Comparison of ENCODE assay signal across 16 cellular contexts in genomic region chr19:15412832-15413231, GRCh38. TPM values are rescaled to one million over a fixed set of nuclear protein-coding genes. Genes with fewer than 3 reads are reported as not detected.
DNase-seq lines count a peak whose midpoint lies in the region; ATAC-seq, FAIRE-seq and TF ChIP-seq lines count a peak whose summit lies in the region.
"Had no signal": no experiment of that assay in that cellular context is flagged by ENCODE, and none has a peak within 500 bp of the region (broad histone marks: within the 10 kb centered on the region; RNA-seq: fewer than 3 reads in every experiment).

No MANE protein-coding gene starts in this region.

- peak overlapping the region; percentile 82 for H3K27ac Mint-ChIP-seq in WTC11
- peak overlapping the region; percentile 68 for H3K27ac Mint-ChIP-seq in mesothelial cell of epicardium
- H3K27ac Mint-ChIP-seq in type B pancreatic cell: peak overlapping the region; percentile 89
- H3K27ac Mint-ChIP-seq: activated B cell treated with CpG ODN at 0.5 μM for 24 hours had no signal

- ATAC-seq in HepG2 (no peak), right lobe of liver (no peak), WTC11 (no peak)
- ATAC-seq: stimulated activated naive CD8-positive, alpha-beta T cell treated with anti-CD3 and anti-CD28 coated beads, Interleukin-15, amount 100 ng/mL, for 72 hours had no signal

- peaks cover 90% of the 10 kb centered on the region for H3K79me2 ChIP-seq in HepG2 (ENCODE audit: insufficient read depth, low read length)

- no TSS peak for BruUV-seq in HepG2 (replicated peaks; lab: Mats Ljungman, UMichigan)

- H3K4me3 Mint-ChIP-seq in WTC11 (no peak overlapping the region), mesothelial cell of epicardium (no peak overlapping the region), type B pancreatic cell (peak overlapping the region; percentile 31)
- H3K4me3 Mint-ChIP-seq: activated B cell treated with CpG ODN at 0.5 μM for 24 hours; stimulated activated naive CD8-positive, alpha-beta T cell treated with anti-CD3 and anti-CD28 coated beads, Interleukin-15, amount 100 ng/mL, for 72 hours had no signal

- H3K9me3 ChIP-seq in HepG2 (ENCODE audit: low read length) (no peaks in the 10 kb centered on the region), right lobe of liver (no peaks in the 10 kb centered on the region)
- H3K9me3 ChIP-seq: BE2C, SK-N-SH had no signal

- H3K9ac ChIP-seq in HepG2 (ENCODE audit: insufficient read depth, low read depth, low read length): peak overlapping the region; percentile 18; the same call in 1 of the 2 replicates
- H3K9ac ChIP-seq: SK-N-SH had no signal

- H3K36me3 ChIP-seq in HepG2 (replicated peaks in 1 of 2; ENCODE audit: control insufficient read depth in 1 of 2, insufficient read depth in 2 of 2, low read length in 2 of 2) (peaks cover 8 to 20% of the 10 kb centered on the region in 2 experiments), right lobe of liver (peaks cover 0 to 19% (median 1%) of the 10 kb centered on the region in 4 donors)

- TF ChIP-seq RAD21 in HepG2 (CRISPR knock-in tag; IDR thresholded peaks at IDR 0.05): no peak

- intact Hi-C loops in HepG2 (cut with micrococcal nuclease; ENCODE audit: unreplicated experiment) (loop anchor here (5.0 kb wide), 1 partner anchor 36 kb away; the partner anchor contains the start of gene AKAP8), right lobe of liver (cut with DNase I) (no loop called here)

- DNase-seq in HepG2 (ENCODE audit: low spot score) (no peak), right lobe of liver (no peak), WTC11 (ENCODE audit: low spot score) (no peak), mesothelial cell of epicardium (ENCODE audit: low spot score in 2 of 2, unreplicated experiment in 2 of 2) (no peak), type B pancreatic cell (ENCODE audit: extremely low spot score, unreplicated experiment) (no peak), Kasumi-1 (lab: John Stamatoyannopoulos, UW) (no peak)
- no peak for DNase-seq in stimulated activated CD4-positive, alpha-beta T cell treated with anti-CD3 and anti-CD28 coated beads, Interleukin-1b, Interleukin-23, amount 100 ng/mL, for 48 hours
- DNase-seq in activated CD4-positive, alpha-beta T cell treated with anti-CD3 and anti-CD28 coated beads for 48 hours: no peak
- DNase-seq: activated B cell treated with CpG ODN at 0.5 μM for 24 hours; activated T-cell treated with anti-CD3 and anti-CD28 coated beads, Interleukin-2, amount 50 U/mL, for 1 hour; BE2C; HCEC 1CT; SK-N-SH; stimulated activated naive CD8-positive, alpha-beta T cell treated with anti-CD3 and anti-CD28 coated beads, Interleukin-15, amount 100 ng/mL, for 72 hours had no signal

- WGBS in HepG2 (ENCODE audit: low lambda C conversion rate): 77% methylated on average over 4 of the region's 4 CpGs
- 81% methylated on average over 4 of the region's 4 CpGs for WGBS in right lobe of liver (ENCODE audit: insufficient coverage, low coverage, low lambda C conversion rate, missing lambda C conversion rate)

- H3K27me3 Mint-ChIP-seq in WTC11 (ENCODE audit: low read depth) (no peaks in the 10 kb centered on the region), mesothelial cell of epicardium (ENCODE audit: low read depth) (no peaks in the 10 kb centered on the region), type B pancreatic cell (no peaks in the 10 kb centered on the region)
- H3K27me3 Mint-ChIP-seq: activated B cell treated with CpG ODN at 0.5 μM for 24 hours; stimulated activated naive CD8-positive, alpha-beta T cell treated with anti-CD3 and anti-CD28 coated beads, Interleukin-15, amount 100 ng/mL, for 72 hours had no signal

- H3K4me1 ChIP-seq in HepG2 (ENCODE audit: insufficient read depth, low read length): peaks cover 73% of the 10 kb centered on the region
- peaks cover 0 to 68% (median 16%) of the 10 kb centered on the region in 4 donors for H3K4me1 ChIP-seq in right lobe of liver
- H3K4me1 ChIP-seq: BE2C had no signal

- H3K4me1 Mint-ChIP-seq in WTC11: peaks cover 11% of the 10 kb centered on the region
- H3K4me1 Mint-ChIP-seq in mesothelial cell of epicardium: peaks cover 27% of the 10 kb centered on the region
- H3K4me1 Mint-ChIP-seq in type B pancreatic cell (ENCODE audit: unreplicated experiment): peaks cover 25% of the 10 kb centered on the region

- H3K36me3 Mint-ChIP-seq in WTC11 (peaks cover 27% of the 10 kb centered on the region), mesothelial cell of epicardium (peaks cover 12% of the 10 kb centered on the region), type B pancreatic cell (peaks cover 19% of the 10 kb centered on the region)

- no peak for TF ChIP-seq EP300 in HepG2 (IDR thresholded peaks at IDR 0.05; ENCODE audit: low read depth in 2 of 2, low read length in 2 of 2)
- no peak for TF ChIP-seq EP300 in HepG2 (CRISPR knock-in tag; IDR thresholded peaks at IDR 0.05; ENCODE audit: borderline replicate concordance)

- H2AFZ ChIP-seq in HepG2 (ENCODE audit: low read length): no peak overlapping the region

- FAIRE-seq in HepG2 (lab: Jason Lieb, UNC): no peak
- FAIRE-seq: endometrium, G401.6 had no signal

- H4K20me1 ChIP-seq in HepG2 (ENCODE audit: insufficient read depth, low read length): peaks cover 43% of the 10 kb centered on the region

- no peak for TF ChIP-seq POLR2A in HepG2 (IDR thresholded peaks at IDR 0.05; ENCODE audit: insufficient read depth in 1 of 2, low read depth in 2 of 2, low read length in 2 of 2)
- TF ChIP-seq POLR2A in right lobe of liver (IDR thresholded peaks at IDR 0.05): no peak

- in situ Hi-C loops in HepG2 (cut with HindIII; ENCODE audit: extremely low pct_ligation_motif_present, low pct_unique_long_range_greater_than_20kb): no loop called here

- H3K9me3 Mint-ChIP-seq in WTC11 (0 out of 2 replicates have a peak, but pooled peaks cover 5% of the 10 kb centered on the region), mesothelial cell of epicardium (no peaks in the 10 kb centered on the region), type B pancreatic cell (no peaks in the 10 kb centered on the region)
- H3K9me3 Mint-ChIP-seq: activated B cell treated with CpG ODN at 0.5 μM for 24 hours; stimulated activated naive CD8-positive, alpha-beta T cell treated with anti-CD3 and anti-CD28 coated beads, Interleukin-15, amount 100 ng/mL, for 72 hours had no signal

- CTCF ChIA-PET in HepG2 (lab: Yijun Ruan, JAX; ENCODE audit: low intra/inter-chr PET ratio, low total read pairs) (no interaction called here), WTC11 (lab: Charles Lee) (no interaction called here)

- POLR2A ChIA-PET in HepG2 (lab: Yijun Ruan, JAX) (interaction anchor here (0.6 to 1.9 kb wide), 2 partner anchors 34 to 1331 kb away, joined by 3 to 10 read pairs; partner anchors contain the start of gene AKAP8), WTC11 (lab: Charles Lee) (no interaction called here)

- H3K27ac ChIP-seq in HepG2 (ENCODE audit: extremely low read length, insufficient read depth, low read length): peak overlapping the region; percentile 32
- no peak overlapping the region for H3K27ac ChIP-seq in right lobe of liver

- H3K27me3 ChIP-seq in HepG2 (ENCODE audit: control insufficient read depth in 1 of 2, insufficient read depth in 2 of 2, low read length in 2 of 2): no peaks in the 10 kb centered on the region; a peak in 2 of 5 replicates
- no peaks in the 10 kb centered on the region for H3K27me3 ChIP-seq in right lobe of liver
- H3K27me3 ChIP-seq: BE2C had no signal

- H3K4me2 ChIP-seq in HepG2 (ENCODE audit: low read depth, low read length): peak overlapping the region; percentile 25; the same call in 1 of the 2 replicates
- H3K4me2 ChIP-seq: SK-N-SH had no signal

- TF ChIP-seq CTCF in HepG2 (CRISPR knock-in tag; IDR thresholded peaks at IDR 0.05) (no peak), right lobe of liver (IDR thresholded peaks at IDR 0.05) (no peak), WTC11 (IDR thresholded peaks at IDR 0.05) (no peak), mesothelial cell of epicardium (IDR thresholded peaks at IDR 0.05; ENCODE audit: unreplicated experiment) (no peak), type B pancreatic cell (conservative IDR thresholded peaks at IDR 0.05) (no peak)

- no peak overlapping the region for H3K4me3 ChIP-seq in HepG2 (replicated peaks in 1 of 3; ENCODE audit: insufficient read depth in 1 of 3, low read depth in 2 of 3, low read length in 3 of 3)
- no peak overlapping the region for H3K4me3 ChIP-seq in right lobe of liver

RNA-seq across cellular contexts. Expression of gene AKAP8L, which starts 6.0 kb away (rescaled TPM):
- total RNA-seq in HepG2 (2016; rRNA removed; fragmentation: Illumina TruSeq; extraction: Trizol) (27.3 and 48.2 TPM in 2 replicates), right lobe of liver (10 to 100 TPM; 27.4 to 69.4 (median 49.6) TPM), WTC11 (2021) (184 to 231 TPM (median 184 TPM) in 3 replicates), mesothelial cell of epicardium (239 to 262 TPM (median 254 TPM) in 3 replicates), type B pancreatic cell (ENCODE audit: low replicate concordance) (104 and 166 TPM in 2 replicates)
- total RNA-seq in HepG2 (2016; cell fraction: cytosol; rRNA removed; fragmentation: Illumina TruSeq; extraction: Trizol; ENCODE audit: low read depth): 42.8 and 43.6 TPM in 2 replicates
- total RNA-seq in HepG2 (2016; cell fraction: insoluble cytoplasmic fraction; rRNA removed; fragmentation: Illumina TruSeq; extraction: Trizol): 28.1 and 49.6 TPM in 2 replicates
- 19.3 and 21.1 TPM in 2 replicates for total RNA-seq in HepG2 (2016; cell fraction: membrane; rRNA removed; fragmentation: Illumina TruSeq; extraction: Trizol)
- total RNA-seq in HepG2 (2016; cell fraction: nucleus; rRNA removed; fragmentation: Illumina TruSeq; extraction: Trizol): 58.1 and 60.2 TPM in 2 replicates
- polyA plus RNA-seq in HepG2 (2011; rRNA removed): 49.6 and 63.4 TPM in 2 replicates
- polyA plus RNA-seq in HepG2 (2011; cell fraction: cytosol; rRNA removed): 25.4 and 26.0 TPM in 2 replicates
- polyA plus RNA-seq in HepG2 (2011; cell fraction: nucleus; rRNA removed): 267 and 311 TPM in 2 replicates
- 54.1 and 55.4 TPM in 2 replicates for polyA plus RNA-seq in HepG2 (2012)
- 3.5 and 4.1 TPM in 2 replicates for polyA plus RNA-seq in HepG2 (2016; cell fraction: cytosol; fragmentation: Illumina TruSeq; extraction: Trizol; ENCODE audit: low read depth)
- 25.4 and 30.1 TPM in 2 replicates for polyA plus RNA-seq in HepG2 (2016; cell fraction: insoluble cytoplasmic fraction; fragmentation: Illumina TruSeq; extraction: Trizol; ENCODE audit: low read depth)
- 5.6 and 6.0 TPM in 2 replicates for polyA plus RNA-seq in HepG2 (2016; cell fraction: membrane; fragmentation: Illumina TruSeq; extraction: Trizol; ENCODE audit: low read depth)
- 142 and 146 TPM in 2 replicates for polyA plus RNA-seq in HepG2 (2016; cell fraction: nucleus; fragmentation: Illumina TruSeq; extraction: Trizol; ENCODE audit: insufficient read depth, low read depth)
- 57.8 and 104 TPM in 2 replicates for polyA minus RNA-seq in HepG2 (2011; rRNA and poly(A)+ RNA removed; ENCODE audit: low replicate concordance)
- 22.7 and 31.4 TPM in 2 replicates for polyA minus RNA-seq in HepG2 (2011; cell fraction: cytosol; rRNA and poly(A)+ RNA removed)
- polyA minus RNA-seq in HepG2 (2011; cell fraction: nucleus; rRNA and poly(A)+ RNA removed): 67.1 and 87.6 TPM in 2 replicates

RNA-seq across cellular contexts. Expression of gene AKAP8, which starts 33.2 kb away (rescaled TPM):
- total RNA-seq in HepG2 (2016; rRNA removed; fragmentation: Illumina TruSeq; extraction: Trizol) (21.2 and 22.1 TPM in 2 replicates), right lobe of liver (10 to 100 TPM in 5 of 6 experiments, 1 to 10 TPM in 1; 10.0 to 20.2 (median 13.3) TPM), WTC11 (2021) (49.1 to 65.9 TPM (median 51.3 TPM) in 3 replicates), mesothelial cell of epicardium (42.6 to 47.2 TPM (median 43.5 TPM) in 3 replicates), type B pancreatic cell (ENCODE audit: low replicate concordance) (34.8 and 37.0 TPM in 2 replicates)
- 3.7 and 3.8 TPM in 2 replicates for total RNA-seq in HepG2 (2016; cell fraction: cytosol; rRNA removed; fragmentation: Illumina TruSeq; extraction: Trizol; ENCODE audit: low read depth)
- 20.2 and 21.5 TPM in 2 replicates for total RNA-seq in HepG2 (2016; cell fraction: insoluble cytoplasmic fraction; rRNA removed; fragmentation: Illumina TruSeq; extraction: Trizol)
- total RNA-seq in HepG2 (2016; cell fraction: membrane; rRNA removed; fragmentation: Illumina TruSeq; extraction: Trizol): 9.1 and 9.4 TPM in 2 replicates
- 17.0 and 19.9 TPM in 2 replicates for total RNA-seq in HepG2 (2016; cell fraction: nucleus; rRNA removed; fragmentation: Illumina TruSeq; extraction: Trizol)
- 15.2 and 15.9 TPM in 2 replicates for polyA plus RNA-seq in HepG2 (2011; rRNA removed)
- polyA plus RNA-seq in HepG2 (2011; cell fraction: cytosol; rRNA removed): 9.5 and 11.1 TPM in 2 replicates
- polyA plus RNA-seq in HepG2 (2011; cell fraction: nucleus; rRNA removed): 35.3 and 39.7 TPM in 2 replicates
- 11.5 and 13.0 TPM in 2 replicates for polyA plus RNA-seq in HepG2 (2012)
- 1.6 TPM in 2 replicates for polyA plus RNA-seq in HepG2 (2016; cell fraction: cytosol; fragmentation: Illumina TruSeq; extraction: Trizol; ENCODE audit: low read depth)
- polyA plus RNA-seq in HepG2 (2016; cell fraction: insoluble cytoplasmic fraction; fragmentation: Illumina TruSeq; extraction: Trizol; ENCODE audit: low read depth): 17.4 and 18.4 TPM in 2 replicates
- 3.7 and 4.6 TPM in 2 replicates for polyA plus RNA-seq in HepG2 (2016; cell fraction: membrane; fragmentation: Illumina TruSeq; extraction: Trizol; ENCODE audit: low read depth)
- polyA plus RNA-seq in HepG2 (2016; cell fraction: nucleus; fragmentation: Illumina TruSeq; extraction: Trizol; ENCODE audit: insufficient read depth, low read depth): 47.6 and 49.0 TPM in 2 replicates
- polyA minus RNA-seq in HepG2 (2011; rRNA and poly(A)+ RNA removed; ENCODE audit: low replicate concordance): 13.4 and 15.5 TPM in 2 replicates
- 8.0 and 10.5 TPM in 2 replicates for polyA minus RNA-seq in HepG2 (2011; cell fraction: cytosol; rRNA and poly(A)+ RNA removed)
- polyA minus RNA-seq in HepG2 (2011; cell fraction: nucleus; rRNA and poly(A)+ RNA removed): 10.9 and 13.4 TPM in 2 replicates

RNA-seq across cellular contexts. Expression of gene WIZ, which starts 36.9 kb away (rescaled TPM):
- total RNA-seq in HepG2 (2016; rRNA removed; fragmentation: Illumina TruSeq; extraction: Trizol) (4.7 and 5.1 TPM in 2 replicates), right lobe of liver (10 to 100 TPM; 12.5 to 24.4 (median 14.6) TPM), WTC11 (2021) (37.6 to 43.9 TPM (median 40.6 TPM) in 3 replicates), mesothelial cell of epicardium (57.5 to 62.0 TPM (median 60.4 TPM) in 3 replicates), type B pancreatic cell (ENCODE audit: low replicate concordance) (37.3 and 45.8 TPM in 2 replicates)
- total RNA-seq in HepG2 (2016; cell fraction: cytosol; rRNA removed; fragmentation: Illumina TruSeq; extraction: Trizol; ENCODE audit: low read depth): 1.7 TPM in 2 replicates
- total RNA-seq in HepG2 (2016; cell fraction: insoluble cytoplasmic fraction; rRNA removed; fragmentation: Illumina TruSeq; extraction: Trizol): 4.4 and 4.5 TPM in 2 replicates
- 5.9 TPM in 2 replicates for total RNA-seq in HepG2 (2016; cell fraction: membrane; rRNA removed; fragmentation: Illumina TruSeq; extraction: Trizol)
- total RNA-seq in HepG2 (2016; cell fraction: nucleus; rRNA removed; fragmentation: Illumina TruSeq; extraction: Trizol): 4.9 and 5.5 TPM in 2 replicates
- polyA plus RNA-seq in HepG2 (2011; rRNA removed): 4.8 and 6.3 TPM in 2 replicates
- polyA plus RNA-seq in HepG2 (2011; cell fraction: cytosol; rRNA removed): 3.3 and 4.8 TPM in 2 replicates
- 17.3 and 17.8 TPM in 2 replicates for polyA plus RNA-seq in HepG2 (2011; cell fraction: nucleus; rRNA removed)
- polyA plus RNA-seq in HepG2 (2012): 7.0 and 7.1 TPM in 2 replicates
- 3.1 and 3.8 TPM in 2 replicates for polyA plus RNA-seq in HepG2 (2016; cell fraction: cytosol; fragmentation: Illumina TruSeq; extraction: Trizol; ENCODE audit: low read depth)
- 11.7 and 16.9 TPM in 2 replicates for polyA plus RNA-seq in HepG2 (2016; cell fraction: insoluble cytoplasmic fraction; fragmentation: Illumina TruSeq; extraction: Trizol; ENCODE audit: low read depth)
- polyA plus RNA-seq in HepG2 (2016; cell fraction: membrane; fragmentation: Illumina TruSeq; extraction: Trizol; ENCODE audit: low read depth): 9.4 and 11.9 TPM in 2 replicates
- polyA plus RNA-seq in HepG2 (2016; cell fraction: nucleus; fragmentation: Illumina TruSeq; extraction: Trizol; ENCODE audit: insufficient read depth, low read depth): 23.3 and 23.4 TPM in 2 replicates
- 5.2 and 6.7 TPM in 2 replicates for polyA minus RNA-seq in HepG2 (2011; rRNA and poly(A)+ RNA removed; ENCODE audit: low replicate concordance)
- polyA minus RNA-seq in HepG2 (2011; cell fraction: cytosol; rRNA and poly(A)+ RNA removed): 4.1 and 4.7 TPM in 2 replicates
- polyA minus RNA-seq in HepG2 (2011; cell fraction: nucleus; rRNA and poly(A)+ RNA removed): 7.0 and 7.5 TPM in 2 replicates

RNA-seq across cellular contexts. Expression of gene RASAL3, which starts 51.5 kb away (rescaled TPM):
- not detected in 2 replicates for total RNA-seq in HepG2 (2016; rRNA removed; fragmentation: Illumina TruSeq; extraction: Trizol)
- total RNA-seq in HepG2 (2016; cell fraction: cytosol; rRNA removed; fragmentation: Illumina TruSeq; extraction: Trizol; ENCODE audit: low read depth): not detected in 2 replicates
- total RNA-seq in HepG2 (2016; cell fraction: insoluble cytoplasmic fraction; rRNA removed; fragmentation: Illumina TruSeq; extraction: Trizol): not detected in 2 replicates
- not detected in 2 replicates for total RNA-seq in HepG2 (2016; cell fraction: membrane; rRNA removed; fragmentation: Illumina TruSeq; extraction: Trizol)
- total RNA-seq in HepG2 (2016; cell fraction: nucleus; rRNA removed; fragmentation: Illumina TruSeq; extraction: Trizol): not detected in 2 replicates
- polyA plus RNA-seq in HepG2 (2011; rRNA removed): not detected in 2 replicates
- 0.01 TPM in 1 of 2 replicates, not detected in the other for polyA plus RNA-seq in HepG2 (2011; cell fraction: cytosol; rRNA removed)
- polyA plus RNA-seq in HepG2 (2011; cell fraction: nucleus; rRNA removed): 0.09 TPM in 1 of 2 replicates, not detected in the other
- polyA plus RNA-seq in HepG2 (2012): not detected in 2 replicates
- not detected in 2 replicates for polyA plus RNA-seq in HepG2 (2016; cell fraction: cytosol; fragmentation: Illumina TruSeq; extraction: Trizol; ENCODE audit: low read depth)
- not detected in 2 replicates for polyA plus RNA-seq in HepG2 (2016; cell fraction: insoluble cytoplasmic fraction; fragmentation: Illumina TruSeq; extraction: Trizol; ENCODE audit: low read depth)
- not detected in 2 replicates for polyA plus RNA-seq in HepG2 (2016; cell fraction: membrane; fragmentation: Illumina TruSeq; extraction: Trizol; ENCODE audit: low read depth)
- not detected in 2 replicates for polyA plus RNA-seq in HepG2 (2016; cell fraction: nucleus; fragmentation: Illumina TruSeq; extraction: Trizol; ENCODE audit: insufficient read depth, low read depth)
- polyA minus RNA-seq in HepG2 (2011; rRNA and poly(A)+ RNA removed; ENCODE audit: low replicate concordance): not detected in 2 replicates
- not detected in 2 replicates for polyA minus RNA-seq in HepG2 (2011; cell fraction: cytosol; rRNA and poly(A)+ RNA removed)
- polyA minus RNA-seq in HepG2 (2011; cell fraction: nucleus; rRNA and poly(A)+ RNA removed): not detected in 2 replicates
- 1 to 10 TPM in 4 of 6 experiments, under 1 TPM in 2; 0.75 to 1.9 (median 1.1) TPM for total RNA-seq in right lobe of liver
- 1.2 to 2.3 TPM (median 1.6 TPM) in 3 replicates for total RNA-seq in WTC11 (2021)
- not detected in 3 replicates for total RNA-seq in mesothelial cell of epicardium
- total RNA-seq in type B pancreatic cell (ENCODE audit: low replicate concordance): not detected in 2 replicates
